14 cellular contexts compared by ENCODE assay signal in genomic region chr9:131633491-131634031, GRCh38.
DNase-seq lines count a peak whose midpoint lies in the region; ATAC-seq and TF ChIP-seq lines count a peak whose summit lies in the region.
"Had no signal": no experiment of that assay in that cellular context is flagged by ENCODE, and none has a peak within 500 bp of the region (broad histone marks: within the 10 kb centered on the region; RNA-seq: fewer than 3 reads in every experiment).

No MANE protein-coding gene starts in this region.

- no peaks in the 10 kb centered on the region for H3K79me2 ChIP-seq in osteoblast (ENCODE audit: insufficient read depth, low read length)

- H3K27me3 ChIP-seq in osteoblast (ENCODE audit: insufficient read depth, low read length): no peaks in the 10 kb centered on the region
- H3K27me3 ChIP-seq: gastroesophageal sphincter, tibial nerve had no signal

- no peaks in the 10 kb centered on the region for H3K9me3 ChIP-seq in osteoblast (ENCODE audit: low read depth, low read length)
- H3K9me3 ChIP-seq: gastroesophageal sphincter, tibial nerve had no signal

- H3K4me2 ChIP-seq in osteoblast (ENCODE audit: insufficient read depth, low read length): no peak overlapping the region

- ATAC-seq in HG02884 (IDR thresholded peaks at IDR 0.05; ENCODE audit: unreplicated experiment): no peak
- ATAC-seq: gastroesophageal sphincter had no signal

- peaks cover 6% of the 10 kb centered on the region for H3K36me3 ChIP-seq in osteoblast (ENCODE audit: insufficient read depth, low read length)

- H3K4me1 ChIP-seq in osteoblast (ENCODE audit: insufficient read depth, low read length): peaks cover 16% of the 10 kb centered on the region

- H2AFZ ChIP-seq in osteoblast (ENCODE audit: low read length): no peak overlapping the region

- H3K27ac ChIP-seq in caudate nucleus (ENCODE audit: low read depth, low read length) (peak overlapping the region; percentile 3), osteoblast (ENCODE audit: low read depth, low read length) (peak overlapping the region; percentile 22)
- H3K27ac ChIP-seq: tibial nerve had no signal

- no peaks in the 10 kb centered on the region for H4K20me1 ChIP-seq in osteoblast (ENCODE audit: insufficient read depth, low read length)

- TF ChIP-seq CTCF in osteoblast (IDR thresholded peaks at IDR 0.05; ENCODE audit: extremely low read depth, low read depth, low read length): no peak

- DNase-seq in Daoy (ENCODE audit: low read depth) (peak; percentile 44), NCI-H1694 treated with DMSO at 0.1 percent for 48 hours (lab: John Stamatoyannopoulos, UW) (peak; percentile 45), caudate nucleus (lab: John Stamatoyannopoulos, UW) (peak in 2 of 61 donors; percentile 14 to 23), osteoblast (ENCODE audit: insufficient read length, low spot score, missing footprints) (no peak), SKM-1 (lab: John Stamatoyannopoulos, UW; ENCODE audit: unreplicated experiment) (no peak), globus pallidus (ENCODE audit: low spot score) (no peak), kidney glomerular epithelial cell (lab: John Stamatoyannopoulos, UW) (no peak)
- DNase-seq: activated CD4-positive, alpha-beta T cell treated with anti-CD3 and anti-CD28 coated beads, Interleukin-2, amount 50 U/mL, for 4 hours; Calu3; NCI-H1436; stimulated activated CD4-positive, alpha-beta T cell treated with anti-CD3 and anti-CD28 coated beads, Interleukin-12 subunit alpha, Interleukin-12 subunit beta, amount 100 ng/mL, for 4 hours had no signal

- no peak overlapping the region for H3K4me3 ChIP-seq in osteoblast (ENCODE audit: insufficient read depth, low read length)
- H3K4me3 ChIP-seq: gastroesophageal sphincter, tibial nerve had no signal

Comparison
In these comparisons a context has a peak if more than half of its experiments do, and no peak if none do; other contexts are left out.
1. DNase-seq: peak in Daoy (single experiment) and NCI-H1694 treated with DMSO at 0.1 percent for 48 hours (single experiment); none in osteoblast (single experiment), SKM-1 (single experiment), globus pallidus (single experiment) and kidney glomerular epithelial cell (single experiment).